ENCODE assay signal across 1 cellular context in genomic region chr5:32538031-32538547, GRCh38.
A peak's percentile ranks its signal among the peaks of the same experiment; 100 is the strongest.
TF ChIP-seq lines count a peak whose summit lies in the region.

No MANE protein-coding gene starts in this region.

TF ChIP-seq in GM12878, 131 proteins besides CTCF, POLR2A, EP300 and RAD21 (continued from another document):
- TF ChIP-seq EZH2 (IDR thresholded peaks at IDR 0.05; ENCODE audit: borderline replicate concordance, control insufficient read depth, low read depth, low read length) (no peak), CREM (IDR thresholded peaks at IDR 0.05; ENCODE audit: low read depth) (peak; percentile 95), RELB (IDR thresholded peaks at IDR 0.05; ENCODE audit: low read depth) (peak; percentile 96), KDM1A (IDR thresholded peaks at IDR 0.05; ENCODE audit: borderline replicate concordance) (no peak), JUND (IDR thresholded peaks at IDR 0.05; ENCODE audit: low read depth, low read length) (peak; percentile 86), USF1 (IDR thresholded peaks at IDR 0.05; ENCODE audit: borderline replicate concordance, extremely low read length, insufficient read depth, low read depth, low read length) (no peak), EED (IDR thresholded peaks at IDR 0.05; ENCODE audit: low read depth) (peak; percentile 100), IKZF1 (conservative IDR thresholded peaks at IDR 0.05) (peak; percentile 100), HDAC2 (IDR thresholded peaks at IDR 0.05) (no peak), RAD51 (IDR thresholded peaks at IDR 0.05) (0 out of 2 replicates have a peak, but pooled peaks have one; percentile 28), USF2 (IDR thresholded peaks at IDR 0.05; ENCODE audit: borderline replicate concordance, low read depth, low read length) (no peak), ZNF622 (IDR thresholded peaks at IDR 0.05) (no peak), MEF2A (IDR thresholded peaks at IDR 0.05; ENCODE audit: insufficient read depth, low read depth, low read length) (peak; percentile 94), KAT2A (conservative IDR thresholded peaks at IDR 0.05; ENCODE audit: control insufficient read depth, low read depth, low read length) (no peak), NFYA (IDR thresholded peaks at IDR 0.05; ENCODE audit: borderline replicate concordance, low read depth, low read length) (no peak), BHLHE40 (IDR thresholded peaks at IDR 0.05; ENCODE audit: borderline replicate concordance in 1 of 2, low read depth in 2 of 2, low read length in 1 of 2) (peak; percentile 74 to 75; a peak in 3 of 4 replicates), MEF2B (IDR thresholded peaks at IDR 0.05; ENCODE audit: partially characterized antibody, poor library complexity, severe bottlenecking) (peak; percentile 94), E4F1 (IDR thresholded peaks at IDR 0.05; ENCODE audit: borderline replicate concordance, partially characterized antibody) (no peak), MAX (IDR thresholded peaks at IDR 0.05; ENCODE audit: low read depth, low read length) (no peak), SREBF2 (IDR thresholded peaks at IDR 0.05; ENCODE audit: low read length) (no peak), FOS (IDR thresholded peaks at IDR 0.05; ENCODE audit: borderline replicate concordance, extremely low read depth, insufficient read length) (no peak), MTA2 (IDR thresholded peaks at IDR 0.05; ENCODE audit: low read depth) (peak; percentile 94), ZNF687 (IDR thresholded peaks at IDR 0.05) (peak; percentile 63; the same call in 1 of the 2 replicates), TCF3 (IDR thresholded peaks at IDR 0.05; ENCODE audit: borderline replicate concordance, insufficient read depth, low read depth, low read length) (peak; percentile 97), ZBTB40 (IDR thresholded peaks at IDR 0.05; ENCODE audit: borderline replicate concordance) (no peak), ATF7 (IDR thresholded peaks at IDR 0.05; ENCODE audit: low read depth) (peak; percentile 95), ZNF24 (IDR thresholded peaks at IDR 0.05) (0 out of 2 replicates have a peak, but pooled peaks have one; percentile 49), NR2C1 (IDR thresholded peaks at IDR 0.05) (no peak), HDAC6 (IDR thresholded peaks at IDR 0.05; ENCODE audit: unreplicated experiment) (no peak), CHD4 (IDR thresholded peaks at IDR 0.05) (no peak), CEBPB (IDR thresholded peaks at IDR 0.05; ENCODE audit: borderline replicate concordance in 1 of 2, low read depth in 2 of 2, low read length in 2 of 2) (no peak), SIN3A (IDR thresholded peaks at IDR 0.05; ENCODE audit: low read depth, low read length) (no peak), TARDBP (IDR thresholded peaks at IDR 0.05; ENCODE audit: borderline replicate concordance) (no peak), SMAD1 (IDR thresholded peaks at IDR 0.05; ENCODE audit: low read depth, partially characterized antibody) (no peak), NRF1 (conservative IDR thresholded peaks at IDR 0.05; ENCODE audit: low read depth, low read length) (no peak), ZNF384 (IDR thresholded peaks at IDR 0.05; ENCODE audit: borderline replicate concordance, low read depth, low read length) (no peak), RELA (IDR thresholded peaks at IDR 0.05; ENCODE audit: borderline replicate concordance, partially characterized antibody) (no peak), SKIL (IDR thresholded peaks at IDR 0.05; ENCODE audit: low read depth, poor library complexity, severe bottlenecking) (peak; percentile 85), RBBP5 (conservative IDR thresholded peaks at IDR 0.05) (no peak), FOXK2 (IDR thresholded peaks at IDR 0.05) (no peak), RB1 (IDR thresholded peaks at IDR 0.05; ENCODE audit: borderline replicate concordance) (no peak), SMAD5 (IDR thresholded peaks at IDR 0.05; ENCODE audit: low read depth) (no peak), ZBTB33 (IDR thresholded peaks at IDR 0.05) (no peak)
